ENCODE assay signal across 11 cellular contexts in genomic region chr18:36950960-36951359, GRCh38.
"Had no signal": no experiment of that assay in that cellular context is flagged by ENCODE, and none has a peak within 500 bp of the region (broad histone marks: within the 10 kb centered on the region; RNA-seq: fewer than 3 reads in every experiment).

No MANE protein-coding gene starts in this region.

- DNase-seq: GM23248, GOT3, H7, H9, HCEC 1CT, HFFc6 had no signal

- ATAC-seq: GM23338, HCT116 had no signal

- H2AFZ ChIP-seq: GM23248, GM23338 had no signal

- H3K4me2 ChIP-seq: GM23338 had no signal

- H3K9ac ChIP-seq: GM23248 had no signal

- H3K4me3 ChIP-seq: GM23248, GM23338, HAP-1 had no signal

- H3K9me3 Mint-ChIP-seq: HFFc6 had no signal

- H3K9me3 ChIP-seq: HAP-1 had no signal

- H3K27ac ChIP-seq: GM23248 had no signal

- H3K27ac Mint-ChIP-seq: GM23338, H9, HFFc6 had no signal

- FAIRE-seq: H1, H54 had no signal

- H3K36me3 ChIP-seq: HAP-1 had no signal

- H3K4me3 Mint-ChIP-seq: GM23338, H9, HFFc6 had no signal
